Comparison of ENCODE assay signal across 43 cellular contexts in the genomic region with DNA sequence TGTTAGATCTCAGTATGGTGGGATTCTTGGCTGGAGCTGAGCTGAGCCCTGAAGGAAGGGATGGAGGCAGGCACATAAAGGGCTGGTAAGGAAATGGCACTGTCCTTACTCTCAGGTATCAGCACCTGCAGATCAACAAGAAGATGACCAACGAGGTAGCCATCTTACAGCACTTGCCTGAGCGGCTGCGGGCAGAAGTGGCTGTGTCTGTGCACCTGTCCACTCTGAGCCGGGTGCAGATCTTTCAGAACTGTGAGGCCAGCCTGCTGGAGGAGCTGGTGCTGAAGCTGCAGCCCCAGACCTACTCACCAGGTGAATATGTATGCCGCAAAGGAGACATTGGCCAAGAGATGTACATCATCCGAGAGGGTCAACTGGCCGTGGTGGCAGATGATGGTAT. TPM values are rescaled to one million over a fixed set of nuclear protein-coding genes. Genes with fewer than 3 reads are reported as not detected.
"Had no signal": no experiment of that assay in that cellular context is flagged by ENCODE, and none has a peak within 500 bp of the region (broad histone marks: within the 10 kb centered on the region; RNA-seq: fewer than 3 reads in every experiment).

No MANE protein-coding gene starts in this region.

- H3K27me3 ChIP-seq: adrenal gland, body of pancreas, brain microvascular endothelial cell, breast epithelium, cardiac muscle cell had no signal

- H3K4me3 ChIP-seq: adrenal gland, body of pancreas, breast epithelium, cardiac muscle cell had no signal

- H3K27ac Mint-ChIP-seq: activated naive CD4-positive, alpha-beta T cell treated with anti-CD3 and anti-CD28 coated beads for 36 hours; activated naive CD4-positive, alpha-beta T cell treated with anti-CD3 and anti-CD28 coated beads, Interleukin-2, amount 10 ng/mL, durations not matched to agents 7 days and 5 days; activated naive CD4-positive, alpha-beta T cell treated with anti-CD3 and anti-CD28 coated beads, Interleukin-2, amount 50 U/mL, for 24 hours; activated naive CD4-positive, alpha-beta T cell treated with anti-CD3 and anti-CD28 coated beads, Interleukin-2, amount 50 U/mL, for 72 hours; activated naive CD8-positive, alpha-beta T cell; activated naive CD8-positive, alpha-beta T cell treated with anti-CD3 and anti-CD28 coated beads for 36 hours; activated naive CD8-positive, alpha-beta T cell treated with anti-CD3 and anti-CD28 coated beads, Interleukin-2, amount 10 ng/mL, durations not matched to agents 7 days and 5 days; activated naive CD8-positive, alpha-beta T cell treated with anti-CD3 and anti-CD28 coated beads, Interleukin-2, amount 50 U/mL, for 24 hours; activated T-cell treated with anti-CD3 and anti-CD28 coated beads, Interleukin-2, amount 50 U/mL, for 24 hours; activated T-cell treated with anti-CD3 and anti-CD28 coated beads, Interleukin-2, amount 50 U/mL, for 72 hours; activated T-helper 1 cell treated with anti-CD3 and anti-CD28 coated beads, Interleukin-12 subunit alpha, Interleukin-12 subunit beta, Interleukin-2, Interleukin-4 antibody, amounts not matched to agents 30 ng/mL and 10 ng/mL and 1 ng/mL, durations not matched to agents 14 hours and 24 hours and 36 hours; activated T-helper 17 cell treated with anti-CD3 and anti-CD28 coated beads, Interleukin-2, amount 50 U/mL, for 72 hours; activated T-helper 2 cell treated with anti-CD3 and anti-CD28 coated beads, Interferon-gamma antibody, Interleukin-2, Interleukin-4, amounts not matched to agents 10 μg/mL and 5 μg/mL and 100 μg/mL, durations not matched to agents 14 hours and 24 hours and 36 hours; brain had no signal

- H3K4me3 Mint-ChIP-seq: activated naive CD4-positive, alpha-beta T cell treated with anti-CD3 and anti-CD28 coated beads for 36 hours; activated naive CD4-positive, alpha-beta T cell treated with anti-CD3 and anti-CD28 coated beads, Interleukin-2, amount 10 ng/mL, durations not matched to agents 7 days and 5 days; activated naive CD4-positive, alpha-beta T cell treated with anti-CD3 and anti-CD28 coated beads, Interleukin-2, amount 50 U/mL, for 24 hours; activated naive CD8-positive, alpha-beta T cell; activated naive CD8-positive, alpha-beta T cell treated with anti-CD3 and anti-CD28 coated beads for 36 hours; activated naive CD8-positive, alpha-beta T cell treated with anti-CD3 and anti-CD28 coated beads, Interleukin-2, amount 10 ng/mL, durations not matched to agents 7 days and 5 days; activated naive CD8-positive, alpha-beta T cell treated with anti-CD3 and anti-CD28 coated beads, Interleukin-2, amount 50 U/mL, for 24 hours; activated T-cell treated with anti-CD3 and anti-CD28 coated beads, Interleukin-2, amount 50 U/mL, for 24 hours; activated T-cell treated with anti-CD3 and anti-CD28 coated beads, Interleukin-2, amount 50 U/mL, for 4 hours; activated T-cell treated with anti-CD3 and anti-CD28 coated beads, Interleukin-2, amount 50 U/mL, for 72 hours; activated T-helper 1 cell treated with anti-CD3 and anti-CD28 coated beads, Interleukin-12 subunit alpha, Interleukin-12 subunit beta, Interleukin-2, Interleukin-4 antibody, amounts not matched to agents 30 ng/mL and 10 ng/mL and 1 ng/mL, durations not matched to agents 14 hours and 24 hours and 36 hours; activated T-helper 17 cell treated with anti-CD3 and anti-CD28 coated beads, Interleukin-2, amount 50 U/mL, for 72 hours; brain; central memory CD8-positive, alpha-beta T cell had no signal

- H3K27ac ChIP-seq: adrenal gland, body of pancreas, brain microvascular endothelial cell, breast epithelium, cardiac muscle cell had no signal

- H3K4me1 ChIP-seq: adrenal gland, body of pancreas, breast epithelium had no signal

- H3K9me3 ChIP-seq: adrenal gland, body of pancreas, breast epithelium had no signal

- H3K36me3 Mint-ChIP-seq: activated naive CD4-positive, alpha-beta T cell treated with anti-CD3 and anti-CD28 coated beads, Interleukin-2, amount 10 ng/mL, durations not matched to agents 7 days and 5 days; activated naive CD4-positive, alpha-beta T cell treated with anti-CD3 and anti-CD28 coated beads, Interleukin-2, amount 50 U/mL, for 24 hours; activated naive CD4-positive, alpha-beta T cell treated with anti-CD3 and anti-CD28 coated beads, Interleukin-2, amount 50 U/mL, for 72 hours; activated naive CD8-positive, alpha-beta T cell; activated naive CD8-positive, alpha-beta T cell treated with anti-CD3 and anti-CD28 coated beads for 36 hours; activated naive CD8-positive, alpha-beta T cell treated with anti-CD3 and anti-CD28 coated beads, Interleukin-2, amount 10 ng/mL, durations not matched to agents 7 days and 5 days; brain had no signal

- H3K36me3 ChIP-seq: adrenal gland, brain microvascular endothelial cell, breast epithelium, cardiac muscle cell had no signal

- H3K9me3 Mint-ChIP-seq: activated naive CD4-positive, alpha-beta T cell treated with anti-CD3 and anti-CD28 coated beads for 36 hours; activated naive CD4-positive, alpha-beta T cell treated with anti-CD3 and anti-CD28 coated beads, Interleukin-2, amount 10 ng/mL, durations not matched to agents 7 days and 5 days; activated naive CD4-positive, alpha-beta T cell treated with anti-CD3 and anti-CD28 coated beads, Interleukin-2, amount 50 U/mL, for 24 hours; activated naive CD4-positive, alpha-beta T cell treated with anti-CD3 and anti-CD28 coated beads, Interleukin-2, amount 50 U/mL, for 72 hours; activated naive CD8-positive, alpha-beta T cell treated with anti-CD3 and anti-CD28 coated beads for 36 hours; activated naive CD8-positive, alpha-beta T cell treated with anti-CD3 and anti-CD28 coated beads, Interleukin-2, amount 10 ng/mL, durations not matched to agents 7 days and 5 days; activated naive CD8-positive, alpha-beta T cell treated with anti-CD3 and anti-CD28 coated beads, Interleukin-2, amount 50 U/mL, for 24 hours; activated T-cell treated with anti-CD3 and anti-CD28 coated beads, Interleukin-2, amount 50 U/mL, for 24 hours; activated T-cell treated with anti-CD3 and anti-CD28 coated beads, Interleukin-2, amount 50 U/mL, for 4 hours; activated T-cell treated with anti-CD3 and anti-CD28 coated beads, Interleukin-2, amount 50 U/mL, for 72 hours; activated T-helper 1 cell treated with anti-CD3 and anti-CD28 coated beads, Interleukin-12 subunit alpha, Interleukin-12 subunit beta, Interleukin-2, Interleukin-4 antibody, amounts not matched to agents 30 ng/mL and 10 ng/mL and 1 ng/mL, durations not matched to agents 14 hours and 24 hours and 36 hours; activated T-helper 17 cell treated with anti-CD3 and anti-CD28 coated beads, Interleukin-2, amount 50 U/mL, for 72 hours; activated T-helper 2 cell treated with anti-CD3 and anti-CD28 coated beads, Interferon-gamma antibody, Interleukin-2, Interleukin-4, amounts not matched to agents 10 μg/mL and 5 μg/mL and 100 μg/mL, durations not matched to agents 14 hours and 24 hours and 36 hours; brain; central memory CD8-positive, alpha-beta T cell had no signal

- DNase-seq: activated effector memory CD4-positive, alpha-beta T cell treated with anti-CD3 and anti-CD28 coated beads, Interleukin-2, amount 50 U/mL, for 16 hours; activated effector memory CD4-positive, alpha-beta T cell treated with Interleukin-2 at 50 U/mL for 16 hours; activated gamma-delta T cell; activated gamma-delta T cell treated with Interleukin-2 at 50 U/mL for 16 hours; activated naive CD4-positive, alpha-beta T cell; activated naive CD4-positive, alpha-beta T cell treated with anti-CD3 and anti-CD28 coated beads for 36 hours; activated naive CD4-positive, alpha-beta T cell treated with anti-CD3 and anti-CD28 coated beads, Interleukin-2, amount 10 ng/mL, durations not matched to agents 7 days and 5 days; activated naive CD4-positive, alpha-beta T cell treated with anti-CD3 and anti-CD28 coated beads, Interleukin-2, amount 50 U/mL, for 16 hours; activated naive CD4-positive, alpha-beta T cell treated with Interleukin-2 at 50 U/mL for 16 hours; activated naive CD8-positive, alpha-beta T cell treated with anti-CD3 and anti-CD28 coated beads for 36 hours; activated naive CD8-positive, alpha-beta T cell treated with anti-CD3 and anti-CD28 coated beads, Interleukin-2, amount 10 ng/mL, durations not matched to agents 7 days and 5 days; activated naive CD8-positive, alpha-beta T cell treated with anti-CD3 and anti-CD28 coated beads, Interleukin-2, amount 50 U/mL, for 24 hours; activated T-cell treated with anti-CD3 and anti-CD28 coated beads, Interleukin-2, amount 50 U/mL, for 1 hour; activated T-cell treated with anti-CD3 and anti-CD28 coated beads, Interleukin-2, amount 50 U/mL, for 24 hours; activated T-cell treated with anti-CD3 and anti-CD28 coated beads, Interleukin-2, amount 50 U/mL, for 4 hours; activated T-cell treated with anti-CD3 and anti-CD28 coated beads, Interleukin-2, amount 50 U/mL, for 48 hours; activated T-cell treated with anti-CD3 and anti-CD28 coated beads, Interleukin-2, amount 50 U/mL, for 72 hours; adrenal gland; amniotic stem cell; amygdala; anterior cingulate cortex; aorta; body of pancreas; brain microvascular endothelial cell; caudate nucleus; central memory CD4-positive, alpha-beta T cell; cerebellar nuclear complex had no signal

- H3K27me3 Mint-ChIP-seq: activated naive CD4-positive, alpha-beta T cell treated with anti-CD3 and anti-CD28 coated beads, Interleukin-2, amount 50 U/mL, for 24 hours had no signal

- FAIRE-seq: astrocyte, bronchial epithelial cell had no signal

- H3K4me1 Mint-ChIP-seq: activated naive CD4-positive, alpha-beta T cell treated with anti-CD3 and anti-CD28 coated beads, Interleukin-2, amount 10 ng/mL, durations not matched to agents 7 days and 5 days; activated naive CD4-positive, alpha-beta T cell treated with anti-CD3 and anti-CD28 coated beads, Interleukin-2, amount 50 U/mL, for 24 hours; activated naive CD8-positive, alpha-beta T cell treated with anti-CD3 and anti-CD28 coated beads for 36 hours; activated naive CD8-positive, alpha-beta T cell treated with anti-CD3 and anti-CD28 coated beads, Interleukin-2, amount 10 ng/mL, durations not matched to agents 7 days and 5 days; activated naive CD8-positive, alpha-beta T cell treated with anti-CD3 and anti-CD28 coated beads, Interleukin-2, amount 50 U/mL, for 24 hours; activated T-helper 17 cell treated with anti-CD3 and anti-CD28 coated beads, Interleukin-2, amount 50 U/mL, for 72 hours; brain; central memory CD8-positive, alpha-beta T cell had no signal

RNA-seq across cellular contexts. Expression of gene CNGA4, which starts 2.4 kb away (rescaled TPM):
- total RNA-seq: activated T-cell treated with anti-CD3 and anti-CD28 coated beads, Interleukin-2, amount 50 U/mL, for 4 hours; activated T-helper 2 cell treated with anti-CD3 and anti-CD28 coated beads, Interferon-gamma antibody, Interleukin-2, Interleukin-4, amounts not matched to agents 10 μg/mL and 5 μg/mL and 100 μg/mL, durations not matched to agents 14 hours and 24 hours and 36 hours; body of pancreas; cardiac septum had no signal

RNA-seq across cellular contexts. Expression of gene CCKBR, which starts 18.3 kb away (rescaled TPM):
- total RNA-seq: activated naive CD4-positive, alpha-beta T cell treated with anti-CD3 and anti-CD28 coated beads for 36 hours; activated naive CD4-positive, alpha-beta T cell treated with anti-CD3 and anti-CD28 coated beads, Interleukin-2, amount 50 U/mL, for 72 hours; activated naive CD8-positive, alpha-beta T cell treated with anti-CD3 and anti-CD28 coated beads, Interleukin-2, amount 10 ng/mL, durations not matched to agents 7 days and 5 days; activated T-cell treated with anti-CD3 and anti-CD28 coated beads, Interleukin-2, amount 50 U/mL, for 4 hours; activated T-cell treated with anti-CD3 and anti-CD28 coated beads, Interleukin-2, amount 50 U/mL, for 72 hours; activated T-helper 1 cell treated with anti-CD3 and anti-CD28 coated beads, Interleukin-12 subunit alpha, Interleukin-12 subunit beta, Interleukin-2, Interleukin-4 antibody, amounts not matched to agents 30 ng/mL and 10 ng/mL and 1 ng/mL, durations not matched to agents 14 hours and 24 hours and 36 hours; activated T-helper 17 cell treated with anti-CD3 and anti-CD28 coated beads, Interleukin-2, amount 50 U/mL, for 72 hours; activated T-helper 2 cell treated with anti-CD3 and anti-CD28 coated beads, Interferon-gamma antibody, Interleukin-2, Interleukin-4, amounts not matched to agents 10 μg/mL and 5 μg/mL and 100 μg/mL, durations not matched to agents 14 hours and 24 hours and 36 hours; aorta; breast epithelium; bronchial epithelial cell; cardiac septum; chondrocyte had no signal
- polyA plus RNA-seq: aorta had no signal

RNA-seq across cellular contexts. Expression of gene C11orf42, which starts 36.0 kb away (rescaled TPM):
- total RNA-seq: activated naive CD4-positive, alpha-beta T cell treated with anti-CD3 and anti-CD28 coated beads for 36 hours; activated naive CD4-positive, alpha-beta T cell treated with anti-CD3 and anti-CD28 coated beads, Interleukin-2, amount 50 U/mL, for 72 hours; activated naive CD8-positive, alpha-beta T cell treated with anti-CD3 and anti-CD28 coated beads for 36 hours; activated naive CD8-positive, alpha-beta T cell treated with anti-CD3 and anti-CD28 coated beads, Interleukin-2, amount 10 ng/mL, durations not matched to agents 7 days and 5 days; activated T-cell treated with anti-CD3 and anti-CD28 coated beads, Interleukin-2, amount 50 U/mL, for 4 hours; activated T-cell treated with anti-CD3 and anti-CD28 coated beads, Interleukin-2, amount 50 U/mL, for 72 hours; activated T-helper 1 cell treated with anti-CD3 and anti-CD28 coated beads, Interleukin-12 subunit alpha, Interleukin-12 subunit beta, Interleukin-2, Interleukin-4 antibody, amounts not matched to agents 30 ng/mL and 10 ng/mL and 1 ng/mL, durations not matched to agents 14 hours and 24 hours and 36 hours; activated T-helper 17 cell treated with anti-CD3 and anti-CD28 coated beads, Interleukin-2, amount 50 U/mL, for 72 hours; activated T-helper 2 cell treated with anti-CD3 and anti-CD28 coated beads, Interferon-gamma antibody, Interleukin-2, Interleukin-4, amounts not matched to agents 10 μg/mL and 5 μg/mL and 100 μg/mL, durations not matched to agents 14 hours and 24 hours and 36 hours; adrenal gland; aorta; astrocyte; body of pancreas; breast epithelium; bronchial epithelial cell; cardiac muscle cell; cardiac septum; cerebellum; chondrocyte had no signal
- polyA plus RNA-seq: adipose tissue, adrenal gland, aorta had no signal

RNA-seq across cellular contexts. Expression of gene OR52W1, which starts 42.3 kb away (rescaled TPM):
- total RNA-seq: activated naive CD4-positive, alpha-beta T cell treated with anti-CD3 and anti-CD28 coated beads for 36 hours; activated naive CD4-positive, alpha-beta T cell treated with anti-CD3 and anti-CD28 coated beads, Interleukin-2, amount 50 U/mL, for 72 hours; activated naive CD8-positive, alpha-beta T cell treated with anti-CD3 and anti-CD28 coated beads for 36 hours; activated naive CD8-positive, alpha-beta T cell treated with anti-CD3 and anti-CD28 coated beads, Interleukin-2, amount 10 ng/mL, durations not matched to agents 7 days and 5 days; activated T-cell treated with anti-CD3 and anti-CD28 coated beads, Interleukin-2, amount 50 U/mL, for 4 hours; activated T-cell treated with anti-CD3 and anti-CD28 coated beads, Interleukin-2, amount 50 U/mL, for 72 hours; activated T-helper 1 cell treated with anti-CD3 and anti-CD28 coated beads, Interleukin-12 subunit alpha, Interleukin-12 subunit beta, Interleukin-2, Interleukin-4 antibody, amounts not matched to agents 30 ng/mL and 10 ng/mL and 1 ng/mL, durations not matched to agents 14 hours and 24 hours and 36 hours; activated T-helper 17 cell treated with anti-CD3 and anti-CD28 coated beads, Interleukin-2, amount 50 U/mL, for 72 hours; activated T-helper 2 cell treated with anti-CD3 and anti-CD28 coated beads, Interferon-gamma antibody, Interleukin-2, Interleukin-4, amounts not matched to agents 10 μg/mL and 5 μg/mL and 100 μg/mL, durations not matched to agents 14 hours and 24 hours and 36 hours; adrenal gland; aorta; astrocyte; body of pancreas; breast epithelium; bronchial epithelial cell; cardiac muscle cell; cardiac septum; cerebellum; chondrocyte had no signal
- polyA plus RNA-seq: adipose tissue, adrenal gland, aorta, cardiac muscle cell had no signal
